15 cellular contexts compared by ENCODE assay signal in genomic region chr15:71790081-71790480, GRCh38. TPM values are rescaled to one million over a fixed set of nuclear protein-coding genes. Genes with fewer than 3 reads are reported as not detected.
DNase-seq lines count a peak whose midpoint lies in the region; ATAC-seq and TF ChIP-seq lines count a peak whose summit lies in the region.
"Had no signal": no experiment of that assay in that cellular context is flagged by ENCODE, and none has a peak within 500 bp of the region (broad histone marks: within the 10 kb centered on the region; RNA-seq: fewer than 3 reads in every experiment).

No MANE protein-coding gene starts in this region.

- 53 to 77% methylated on average over 10 of the region's 10 CpGs for WGBS in sigmoid colon, 2 donors

- no peaks in the 10 kb centered on the region for H3K9me3 ChIP-seq in sigmoid colon

- no peaks in the 10 kb centered on the region for H3K36me3 ChIP-seq in sigmoid colon

- peak; percentile 34 for ATAC-seq in foreskin keratinocyte
- no peak for ATAC-seq in GM18505 (IDR thresholded peaks at IDR 0.05; ENCODE audit: unreplicated experiment)
- ATAC-seq: T-helper 17 cell had no signal

- TF ChIP-seq CTCF in foreskin keratinocyte (conservative IDR thresholded peaks at IDR 0.05) (no peak), sigmoid colon (IDR thresholded peaks at IDR 0.05) (no peak)

- H3K4me3 ChIP-seq in sigmoid colon, result no peak overlapping the region

- intact Hi-C loops in sigmoid colon (cut with DNase I), result no loop called here

- TF ChIP-seq POLR2A in sigmoid colon (IDR thresholded peaks at IDR 0.05) (no peak), GM18505 (IDR thresholded peaks at IDR 0.05; ENCODE audit: borderline replicate concordance, extremely low read depth, insufficient read depth, insufficient read length) (no peak)

- H3K27ac ChIP-seq in foreskin keratinocyte, result no peak overlapping the region
- H3K27ac ChIP-seq in sigmoid colon, result no peak overlapping the region

- H3K27me3 ChIP-seq in foreskin keratinocyte (no peaks in the 10 kb centered on the region), sigmoid colon (no peaks in the 10 kb centered on the region)

- peak; percentile 31 for DNase-seq in HK-2 (ENCODE audit: unreplicated experiment)
- DNase-seq in SW480 (ENCODE audit: low spot score), result peak; percentile 40
- peak; percentile 54 to 65 for DNase-seq in foreskin keratinocyte
- DNase-seq in sigmoid colon, result peak; percentile 20
- DNase-seq in NCI-H2081 (lab: John Stamatoyannopoulos, UW), result no peak
- DNase-seq in COR-L47 (lab: John Stamatoyannopoulos, UW), result no peak
- no peak for DNase-seq in NCI-H446 (lab: John Stamatoyannopoulos, UW)
- DNase-seq: activated CD4-positive, alpha-beta T cell treated with anti-CD3 and anti-CD28 coated beads, Interleukin-2, amount 10 ng/mL, durations not matched to agents 7 days and 5 days; aorta; MV-4-11; NCI-H2171; T-helper 17 cell had no signal

- H3K4me1 ChIP-seq in foreskin keratinocyte (peaks cover 26% of the 10 kb centered on the region), sigmoid colon (no peaks in the 10 kb centered on the region)

- TF ChIP-seq EP300 in sigmoid colon (IDR thresholded peaks at IDR 0.05), result no peak

RNA-seq across cellular contexts. Expression of gene NR2E3, which starts 20.3 kb away (rescaled TPM):
- 0.28 and 0.65 TPM in 2 replicates for total RNA-seq in foreskin keratinocyte
- polyA plus RNA-seq in foreskin keratinocyte, result 0.08 and 0.12 TPM in 2 replicates
- under 1 TPM in 1 of 4 donors, not detected in 3; 0.14 TPM for total RNA-seq in sigmoid colon
- 1 to 10 TPM in 1 of 3 donors, under 1 TPM in 1, not detected in 1; 0.47 to 5.4 TPM for polyA plus RNA-seq in sigmoid colon
- total RNA-seq: activated CD4-positive, alpha-beta T cell treated with anti-CD3 and anti-CD28 coated beads, Interleukin-2, amount 10 ng/mL, durations not matched to agents 7 days and 5 days; T-helper 17 cell had no signal
- polyA plus RNA-seq: BJ, neural cell had no signal

Comparison
In these comparisons a context has a peak if more than half of its experiments do, and no peak if none do; other contexts are left out.
1. DNase-seq: peak in HK-2 (single experiment), SW480 (single experiment), foreskin keratinocyte (2 of 2) and sigmoid colon (single experiment); none in NCI-H2081 (0 of 2), COR-L47 (single experiment) and NCI-H446 (0 of 2).